ENCODE assay signal across 1 cellular context in the genomic region with DNA sequence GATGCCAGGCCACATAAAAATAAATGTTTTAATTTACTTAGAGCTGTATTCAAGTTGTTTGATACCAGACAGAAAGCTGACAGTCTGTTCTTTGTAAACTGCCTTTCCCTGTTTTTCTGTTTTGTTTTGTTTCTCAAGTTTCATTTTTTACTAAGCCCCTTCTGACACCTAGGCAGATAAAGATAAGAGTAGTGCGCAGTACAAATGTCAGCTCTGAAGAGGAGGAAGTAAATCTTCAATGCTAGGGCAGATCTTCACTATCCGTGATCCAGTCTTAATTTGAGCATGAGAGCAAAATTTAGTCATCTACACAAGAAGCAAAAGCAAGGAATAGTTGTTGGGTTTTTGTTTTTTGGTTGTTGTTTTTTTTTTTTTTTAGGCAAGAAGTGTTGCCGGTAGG.
TF ChIP-seq lines count a peak whose summit lies in the region.

No MANE protein-coding gene starts in this region.

TF ChIP-seq in GM23338, 12 proteins besides CTCF, POLR2A, EP300 and RAD21 (continued from another document):
- TF ChIP-seq NANOG (IDR thresholded peaks at IDR 0.05; ENCODE audit: borderline replicate concordance): no peak
TF ChIP-seq in GM23338: peak in this region for 0.
